ENCODE assay signal across 1 cellular context in the genomic region with DNA sequence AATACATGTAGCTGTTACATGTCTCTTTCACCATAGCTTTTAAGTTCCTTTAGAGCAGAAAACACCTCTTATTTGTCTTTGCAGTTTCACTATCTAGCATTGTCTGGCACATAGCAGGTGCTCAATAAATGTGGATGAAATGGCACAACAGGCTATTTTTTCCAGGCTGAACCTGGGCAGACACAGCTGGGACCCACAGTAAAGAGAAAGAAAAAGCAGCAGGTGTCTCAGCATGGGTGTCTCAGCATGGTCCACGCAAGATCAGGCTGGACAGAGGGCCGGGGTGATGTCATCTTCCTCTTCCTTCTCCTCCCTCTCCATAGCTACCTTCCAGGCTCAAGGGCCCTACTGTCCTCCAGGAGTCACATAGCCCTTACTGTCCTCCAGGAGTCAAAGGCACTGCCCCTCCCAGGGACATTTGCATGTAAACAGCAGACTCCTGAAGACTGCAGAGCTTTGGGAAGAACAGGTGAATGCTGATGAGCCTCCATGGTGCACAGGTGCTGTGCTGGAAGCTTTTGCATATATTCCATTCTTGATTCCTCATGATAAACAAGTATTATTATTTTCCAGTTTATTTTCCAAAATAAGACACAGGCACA.
TF ChIP-seq lines count a peak whose summit lies in the region.

No MANE protein-coding gene starts in this region.

TF ChIP-seq in GM23338, 12 proteins besides CTCF, POLR2A, EP300 and RAD21 (continued from another document):
- TF ChIP-seq, protein P1, sequence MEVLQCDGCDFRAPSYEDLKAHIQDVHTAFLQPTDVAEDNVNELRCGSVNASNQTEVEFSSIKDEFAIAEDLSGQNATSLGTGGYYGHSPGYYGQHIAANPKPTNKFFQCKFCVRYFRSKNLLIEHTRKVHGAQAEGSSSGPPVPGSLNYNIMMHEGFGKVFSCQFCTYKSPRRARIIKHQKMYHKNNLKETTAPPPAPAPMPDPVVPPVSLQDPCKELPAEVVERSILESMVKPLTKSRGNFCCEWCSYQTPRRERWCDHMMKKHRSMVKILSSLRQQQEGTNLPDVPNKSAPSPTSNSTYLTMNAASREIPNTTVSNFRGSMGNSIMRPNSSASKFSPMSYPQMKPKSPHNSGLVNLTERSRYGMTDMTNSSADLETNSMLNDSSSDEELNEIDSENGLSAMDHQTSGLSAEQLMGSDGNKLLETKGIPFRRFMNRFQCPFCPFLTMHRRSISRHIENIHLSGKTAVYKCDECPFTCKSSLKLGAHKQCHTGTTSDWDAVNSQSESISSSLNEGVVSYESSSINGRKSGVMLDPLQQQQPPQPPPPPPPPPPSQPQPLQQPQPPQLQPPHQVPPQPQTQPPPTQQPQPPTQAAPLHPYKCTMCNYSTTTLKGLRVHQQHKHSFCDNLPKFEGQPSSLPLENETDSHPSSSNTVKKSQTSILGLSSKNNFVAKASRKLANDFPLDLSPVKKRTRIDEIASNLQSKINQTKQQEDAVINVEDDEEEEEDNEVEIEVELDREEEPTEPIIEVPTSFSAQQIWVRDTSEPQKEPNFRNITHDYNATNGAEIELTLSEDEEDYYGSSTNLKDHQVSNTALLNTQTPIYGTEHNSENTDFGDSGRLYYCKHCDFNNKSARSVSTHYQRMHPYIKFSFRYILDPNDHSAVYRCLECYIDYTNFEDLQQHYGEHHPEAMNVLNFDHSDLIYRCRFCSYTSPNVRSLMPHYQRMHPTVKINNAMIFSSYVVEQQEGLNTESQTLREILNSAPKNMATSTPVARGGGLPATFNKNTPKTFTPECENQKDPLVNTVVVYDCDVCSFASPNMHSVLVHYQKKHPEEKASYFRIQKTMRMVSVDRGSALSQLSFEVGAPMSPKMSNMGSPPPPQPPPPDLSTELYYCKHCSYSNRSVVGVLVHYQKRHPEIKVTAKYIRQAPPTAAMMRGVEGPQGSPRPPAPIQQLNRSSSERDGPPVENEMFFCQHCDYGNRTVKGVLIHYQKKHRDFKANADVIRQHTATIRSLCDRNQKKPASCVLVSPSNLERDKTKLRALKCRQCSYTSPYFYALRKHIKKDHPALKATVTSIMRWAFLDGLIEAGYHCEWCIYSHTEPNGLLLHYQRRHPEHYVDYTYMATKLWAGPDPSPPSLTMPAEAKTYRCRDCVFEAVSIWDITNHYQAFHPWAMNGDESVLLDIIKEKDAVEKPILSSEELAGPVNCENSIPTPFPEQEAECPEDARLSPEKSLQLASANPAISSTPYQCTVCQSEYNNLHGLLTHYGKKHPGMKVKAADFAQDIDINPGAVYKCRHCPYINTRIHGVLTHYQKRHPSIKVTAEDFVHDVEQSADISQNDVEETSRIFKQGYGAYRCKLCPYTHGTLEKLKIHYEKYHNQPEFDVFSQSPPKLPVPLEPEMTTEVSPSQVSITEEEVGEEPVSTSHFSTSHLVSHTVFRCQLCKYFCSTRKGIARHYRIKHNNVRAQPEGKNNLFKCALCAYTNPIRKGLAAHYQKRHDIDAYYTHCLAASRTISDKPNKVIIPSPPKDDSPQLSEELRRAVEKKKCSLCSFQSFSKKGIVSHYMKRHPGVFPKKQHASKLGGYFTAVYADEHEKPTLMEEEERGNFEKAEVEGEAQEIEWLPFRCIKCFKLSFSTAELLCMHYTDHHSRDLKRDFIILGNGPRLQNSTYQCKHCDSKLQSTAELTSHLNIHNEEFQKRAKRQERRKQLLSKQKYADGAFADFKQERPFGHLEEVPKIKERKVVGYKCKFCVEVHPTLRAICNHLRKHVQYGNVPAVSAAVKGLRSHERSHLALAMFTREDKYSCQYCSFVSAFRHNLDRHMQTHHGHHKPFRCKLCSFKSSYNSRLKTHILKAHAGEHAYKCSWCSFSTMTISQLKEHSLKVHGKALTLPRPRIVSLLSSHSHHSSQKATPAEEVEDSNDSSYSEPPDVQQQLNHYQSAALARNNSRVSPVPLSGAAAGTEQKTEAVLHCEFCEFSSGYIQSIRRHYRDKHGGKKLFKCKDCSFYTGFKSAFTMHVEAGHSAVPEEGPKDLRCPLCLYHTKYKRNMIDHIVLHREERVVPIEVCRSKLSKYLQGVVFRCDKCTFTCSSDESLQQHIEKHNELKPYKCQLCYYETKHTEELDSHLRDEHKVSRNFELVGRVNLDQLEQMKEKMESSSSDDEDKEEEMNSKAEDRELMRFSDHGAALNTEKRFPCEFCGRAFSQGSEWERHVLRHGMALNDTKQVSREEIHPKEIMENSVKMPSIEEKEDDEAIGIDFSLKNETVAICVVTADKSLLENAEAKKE (CRISPR knock-in tag; IDR thresholded peaks at IDR 0.05): peak; percentile 40; the same call in 1 of the 2 replicates
- TF ChIP-seq POLR2AphosphoS5 (IDR thresholded peaks at IDR 0.05; ENCODE audit: low read depth): no peak
- TF ChIP-seq EZH2 (IDR thresholded peaks at IDR 0.05; ENCODE audit: low read depth, unreplicated experiment): no peak
- TF ChIP-seq, protein P2, sequence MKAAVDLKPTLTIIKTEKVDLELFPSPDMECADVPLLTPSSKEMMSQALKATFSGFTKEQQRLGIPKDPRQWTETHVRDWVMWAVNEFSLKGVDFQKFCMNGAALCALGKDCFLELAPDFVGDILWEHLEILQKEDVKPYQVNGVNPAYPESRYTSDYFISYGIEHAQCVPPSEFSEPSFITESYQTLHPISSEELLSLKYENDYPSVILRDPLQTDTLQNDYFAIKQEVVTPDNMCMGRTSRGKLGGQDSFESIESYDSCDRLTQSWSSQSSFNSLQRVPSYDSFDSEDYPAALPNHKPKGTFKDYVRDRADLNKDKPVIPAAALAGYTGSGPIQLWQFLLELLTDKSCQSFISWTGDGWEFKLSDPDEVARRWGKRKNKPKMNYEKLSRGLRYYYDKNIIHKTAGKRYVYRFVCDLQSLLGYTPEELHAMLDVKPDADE (IDR thresholded peaks at IDR 0.05): no peak
- no peak for TF ChIP-seq CREB1 (CRISPR knock-in tag; IDR thresholded peaks at IDR 0.05; ENCODE audit: low read depth)
- TF ChIP-seq NANOG (IDR thresholded peaks at IDR 0.05; ENCODE audit: borderline replicate concordance): no peak
